ENCODE assay signal across 15 cellular contexts in genomic region chr12:68034567-68034966, GRCh38. TPM values are rescaled to one million over a fixed set of nuclear protein-coding genes. Genes with fewer than 3 reads are reported as not detected.
"Had no signal": no experiment of that assay in that cellular context is flagged by ENCODE, and none has a peak within 500 bp of the region (broad histone marks: within the 10 kb centered on the region; RNA-seq: fewer than 3 reads in every experiment).

No MANE protein-coding gene starts in this region.

- ATAC-seq: effector memory CD8-positive, alpha-beta T cell had no signal

- H3K36me3 ChIP-seq: neutrophil, tibial artery, uterus, WERI-Rb-1 had no signal

- H3K27me3 Mint-ChIP-seq: effector memory CD8-positive, alpha-beta T cell had no signal

- H3K4me3 ChIP-seq: tibial artery, uterus had no signal

- H3K27me3 ChIP-seq: neutrophil, tibial artery, uterus had no signal

- DNase-seq: activated CD4-positive, alpha-beta T cell treated with anti-CD3 and anti-CD28 coated beads for 4 hours; activated naive CD4-positive, alpha-beta T cell treated with anti-CD3 and anti-CD28 coated beads, Interleukin-2, amount 50 U/mL, for 16 hours; activated T-cell treated with anti-CD3 and anti-CD28 coated beads, Interleukin-2, amount 50 U/mL, for 1 hour; caudate nucleus; cortex of kidney; effector memory CD8-positive, alpha-beta T cell; hypothalamus; kidney glomerular epithelial cell; posterior cingulate gyrus; tibial artery; uterus; WERI-Rb-1 had no signal

- H3K9me3 ChIP-seq: neutrophil, tibial artery, uterus had no signal

- H3K27ac Mint-ChIP-seq: T-helper 2 cell treated with Interferon-gamma antibody and Interleukin-4, amounts not matched to agents 5 μg/mL and 100 μg/mL, for 36 hours had no signal

- H3K9me3 Mint-ChIP-seq: T-helper 2 cell treated with Interferon-gamma antibody and Interleukin-4, amounts not matched to agents 5 μg/mL and 100 μg/mL, for 36 hours had no signal

- H3K4me1 ChIP-seq: tibial artery, uterus had no signal

- H3K4me3 Mint-ChIP-seq: effector memory CD8-positive, alpha-beta T cell; T-helper 2 cell treated with Interferon-gamma antibody and Interleukin-4, amounts not matched to agents 5 μg/mL and 100 μg/mL, for 36 hours had no signal

- H3K27ac ChIP-seq: epithelial cell of prostate, neutrophil, tibial artery, uterus, WERI-Rb-1 had no signal

RNA-seq across cellular contexts. Expression of gene IFNG-AS1, which starts 45.3 kb away (rescaled TPM):
- total RNA-seq: uterus had no signal
